8 cellular contexts compared by ENCODE assay signal in the genomic region with DNA sequence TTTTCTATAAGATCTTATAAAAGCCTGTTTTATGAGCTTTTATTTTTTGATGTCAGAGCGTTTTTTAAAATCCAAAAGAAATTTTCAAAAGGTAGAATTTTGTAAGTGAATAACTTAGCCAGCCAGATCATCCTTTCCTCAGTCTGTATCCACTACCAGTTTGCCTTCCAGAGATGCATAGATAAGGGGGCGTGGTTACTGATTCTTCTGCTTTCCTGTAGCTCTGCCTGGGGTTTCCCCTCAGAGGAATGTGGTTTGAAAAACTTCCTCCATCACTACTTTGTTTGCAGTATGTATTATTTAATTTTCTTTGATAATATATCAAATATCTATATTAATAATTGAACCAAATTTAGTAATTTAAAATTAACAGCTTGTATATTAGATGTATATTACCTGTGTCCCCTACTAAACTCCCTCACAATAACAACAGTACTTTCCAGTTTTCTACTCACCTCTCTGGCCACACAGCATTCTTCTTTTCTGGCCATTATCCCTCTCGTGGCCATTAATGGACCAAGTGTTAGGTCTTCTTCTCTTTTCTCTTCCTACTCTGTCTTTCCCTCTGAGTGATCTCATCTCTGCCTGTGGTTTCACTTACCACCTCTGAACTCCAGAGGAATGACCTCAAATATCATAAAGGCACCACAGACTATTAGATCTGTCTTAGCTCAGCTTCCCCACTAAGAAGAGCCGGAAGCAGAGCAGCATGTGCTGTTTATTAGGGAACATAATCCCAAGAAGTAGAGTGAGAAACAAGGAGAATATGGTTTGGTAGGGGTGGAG.
DNase-seq lines count a peak whose midpoint lies in the region; FAIRE-seq and TF ChIP-seq lines count a peak whose summit lies in the region.

No MANE protein-coding gene starts in this region.

- H3K27ac ChIP-seq in GM23248 (no peak overlapping the region), small intestine (ENCODE audit: low read depth in 1 of 2, low read length in 1 of 2) (no peak overlapping the region)

- no peak overlapping the region for H2AFZ ChIP-seq in GM23248

- in situ Hi-C loops in GM23248 (cut with MboI), result no loop called here

- no peak for TF ChIP-seq POLR2A in NB4 (IDR thresholded peaks at IDR 0.05; ENCODE audit: extremely low read depth, insufficient read length)

- DNase-seq in GM10266 (ENCODE audit: extremely low spot score), result peak; percentile 13
- DNase-seq in GM23248, result peak; percentile 24
- DNase-seq in NB4 (ENCODE audit: low read depth), result peak; percentile 57
- DNase-seq in fibroblast of villous mesenchyme (ENCODE audit: low read depth), result peak; percentile 40
- no peak for DNase-seq in retina
- no peak for DNase-seq in GM03348 (ENCODE audit: low spot score)
- DNase-seq in DMS53 (lab: John Stamatoyannopoulos, UW), result no peak
- DNase-seq in small intestine, result no peak

- WGBS in GM23248 (ENCODE audit: low coverage in 1 of 2, low lambda C conversion rate in 2 of 2, missing lambda C conversion rate in 2 of 2), 2 experiments, result 82 to 92% methylated on average over 4 of the region's 4 CpGs
- WGBS in small intestine, 3 donors, result 55 to 64% (median 57%) methylated on average over 4 of the region's 4 CpGs

- H3F3A ChIP-seq in GM23248 (ENCODE audit: insufficient read depth), result no peaks in the 10 kb centered on the region

- no peaks in the 10 kb centered on the region for H4K20me1 ChIP-seq in GM23248 (ENCODE audit: insufficient read depth)

- no peaks in the 10 kb centered on the region for H3K36me3 ChIP-seq in GM23248 (ENCODE audit: low read depth)
- H3K36me3 ChIP-seq in small intestine (ENCODE audit: control insufficient read depth in 2 of 2, insufficient read depth in 2 of 2, low read length in 2 of 2), result no peaks in the 10 kb centered on the region

- peaks cover 22% of the 10 kb centered on the region for H3K79me2 ChIP-seq in GM23248 (ENCODE audit: insufficient read depth)

- H3K9me3 ChIP-seq in GM23248 (ENCODE audit: low read depth) (no peaks in the 10 kb centered on the region), small intestine (ENCODE audit: control insufficient read depth, low read depth) (no peaks in the 10 kb centered on the region)

- H3K4me1 ChIP-seq in GM23248 (ENCODE audit: insufficient read depth), result peaks cover 4% of the 10 kb centered on the region
- H3K4me1 ChIP-seq in small intestine (ENCODE audit: control insufficient read depth in 2 of 2, insufficient read depth in 1 of 2, low read depth in 1 of 2, low read length in 1 of 2), result no peaks in the 10 kb centered on the region

- no peak for FAIRE-seq in small intestine (lab: Jason Lieb, UNC)

- TF ChIP-seq CTCF in GM10266 (IDR thresholded peaks at IDR 0.05; ENCODE audit: control insufficient read depth, insufficient read depth, low read depth, missing control alignments) (no peak), NB4 (IDR thresholded peaks at IDR 0.05; ENCODE audit: low read depth, low read length) (no peak), fibroblast of villous mesenchyme (IDR thresholded peaks at IDR 0.05; ENCODE audit: insufficient read depth, low read depth, low read length) (no peak)

- no peak overlapping the region for H3K9ac ChIP-seq in GM23248

- H3K4me2 ChIP-seq in GM23248 (ENCODE audit: unreplicated experiment), result no peak overlapping the region

- H3K4me3 ChIP-seq in GM23248 (no peak overlapping the region), NB4 (ENCODE audit: low read depth, low read length) (no peak overlapping the region), fibroblast of villous mesenchyme (ENCODE audit: low read depth, low read length) (no peak overlapping the region), small intestine (ENCODE audit: low read depth in 1 of 2, low read length in 2 of 2) (no peak overlapping the region)

- no peaks in the 10 kb centered on the region for H3K9me2 ChIP-seq in GM23248 (ENCODE audit: insufficient read depth)

- no peaks in the 10 kb centered on the region for H3K27me3 ChIP-seq in GM23248 (replicated peaks; ENCODE audit: insufficient read depth)
- H3K27me3 ChIP-seq in small intestine (ENCODE audit: control insufficient read depth in 2 of 2, insufficient read depth in 2 of 2, low read length in 2 of 2), result no peaks in the 10 kb centered on the region

Comparison
In these comparisons a context has a peak if more than half of its experiments do, and no peak if none do; other contexts are left out.
1. DNase-seq: peak in GM10266 (single experiment), GM23248 (single experiment), NB4 (single experiment) and fibroblast of villous mesenchyme (single experiment); none in retina (single experiment), GM03348 (single experiment), DMS53 (single experiment) and small intestine (single experiment).